In the genomic region with DNA sequence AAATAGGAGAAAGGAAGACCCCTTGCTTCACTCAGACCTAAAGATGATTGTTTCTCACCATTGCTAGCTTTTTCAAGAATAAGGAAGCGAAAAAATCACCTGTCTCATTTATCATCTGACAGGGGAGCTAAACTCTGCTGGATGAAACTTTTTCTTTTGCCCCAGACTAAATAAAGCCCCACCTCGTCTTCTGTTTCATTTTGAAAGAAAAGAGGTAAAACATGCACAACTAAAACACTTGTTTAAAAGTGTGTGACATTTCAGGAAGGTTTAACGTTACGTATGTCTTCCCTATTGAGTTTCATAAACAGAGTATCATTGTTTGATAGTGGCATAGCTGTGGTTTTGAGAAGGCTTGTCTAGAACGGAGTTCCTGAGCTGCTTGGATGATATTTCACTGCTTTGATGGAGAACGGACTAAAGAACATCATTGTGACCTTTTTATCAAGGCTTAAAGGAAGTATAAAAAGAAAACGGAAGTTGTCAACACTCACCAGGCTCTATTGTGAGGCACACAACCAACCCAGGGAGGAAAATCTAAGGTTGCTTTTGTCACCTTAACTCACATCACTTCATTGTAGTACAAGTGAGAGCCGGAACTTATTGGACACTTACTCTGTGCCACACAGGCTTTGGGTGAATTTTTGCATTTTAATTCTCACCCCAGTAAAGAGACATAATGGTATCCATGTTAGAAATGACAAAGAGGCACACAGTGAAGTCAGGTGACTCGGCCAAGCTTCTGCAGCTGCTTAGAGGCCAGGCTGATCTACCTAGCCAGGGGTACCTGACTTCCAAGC, we compare ENCODE assay signal across 10 cellular contexts. TPM values are rescaled to one million over a fixed set of nuclear protein-coding genes. Genes with fewer than 3 reads are reported as not detected.
A peak's percentile ranks its signal among the peaks of the same experiment; 100 is the strongest.
DNase-seq lines count a peak whose midpoint lies in the region; ATAC-seq and TF ChIP-seq lines count a peak whose summit lies in the region.
"Had no signal": no experiment of that assay in that cellular context is flagged by ENCODE, and none has a peak within 500 bp of the region (broad histone marks: within the 10 kb centered on the region; RNA-seq: fewer than 3 reads in every experiment).

No MANE protein-coding gene starts in this region.

- H3K9ac ChIP-seq in smooth muscle cell (ENCODE audit: low read depth) (no peak overlapping the region), mesendoderm (ENCODE audit: low read length) (no peak overlapping the region)

- no peak for TF ChIP-seq CTCF in smooth muscle cell (IDR thresholded peaks at IDR 0.05; ENCODE audit: borderline replicate concordance, insufficient read depth, poor library complexity, severe bottlenecking)

- H3K9me3 ChIP-seq in smooth muscle cell (replicated peaks; ENCODE audit: low read depth), result no peaks in the 10 kb centered on the region

- no peak overlapping the region for H3K56ac ChIP-seq in mesendoderm (ENCODE audit: low read length)

- 57% methylated on average over 9 of the region's 9 CpGs for WGBS in smooth muscle cell (ENCODE audit: low lambda C conversion rate)
- no CpG with 5 or more reads among the region's 9 CpGs for WGBS in mesendoderm (ENCODE audit: extremely low coverage, insufficient coverage, low lambda C conversion rate)

- H3K9me3 Mint-ChIP-seq in activated CD4-positive, alpha-beta T cell treated with anti-CD3 and anti-CD28 coated beads for 36 hours (ENCODE audit: low read depth), result no peaks in the 10 kb centered on the region

- CTCF ChIA-PET in activated CD4-positive, alpha-beta T cell treated with anti-CD3 and anti-CD28 coated beads for 36 hours (lab: Charles Lee), result interaction anchor here (0.9 to 1.7 kb wide), 5 partner anchors 24 to 690 kb away, joined by 3 to 4 read pairs (median 4); no protein-coding TSS in a partner anchor

- H4K20me1 ChIP-seq in smooth muscle cell (ENCODE audit: low read depth), result no peaks in the 10 kb centered on the region

- H3K27ac Mint-ChIP-seq in activated CD4-positive, alpha-beta T cell treated with anti-CD3 and anti-CD28 coated beads for 36 hours, result peak overlapping the region; percentile 99

- no peak overlapping the region for H2BK120ac ChIP-seq in mesendoderm (ENCODE audit: low read depth, low read length)

- H2BK15ac ChIP-seq in mesendoderm (replicated peaks; ENCODE audit: low read depth), result no peak overlapping the region

- no peak overlapping the region for H3K23ac ChIP-seq in mesendoderm (ENCODE audit: low read length)

- peak overlapping the region; percentile 2 for H2AFZ ChIP-seq in smooth muscle cell (ENCODE audit: low read depth)

- DNase-seq in activated CD4-positive, alpha-beta T cell treated with anti-CD3 and anti-CD28 coated beads for 36 hours, result peak; percentile 49
- no peak for DNase-seq in activated CD4-positive, alpha-beta T cell treated with anti-CD3 and anti-CD28 coated beads, Interleukin-2, amount 50 U/mL, for 4 hours
- DNase-seq in activated T-cell treated with anti-CD3 and anti-CD28 coated beads, Interleukin-2, amount 50 U/mL, for 1 hour, result peak; percentile 18
- DNase-seq in smooth muscle cell (lab: John Stamatoyannopoulos, UW; ENCODE audit: unreplicated experiment), result no peak
- no peak for DNase-seq in dedifferentiated amniotic fluid mesenchymal stem cell (ENCODE audit: extremely low spot score)
- no peak for DNase-seq in NCI-H774 (lab: John Stamatoyannopoulos, UW)
- DNase-seq in mesendoderm, result no peak

- H3K27me3 Mint-ChIP-seq in activated CD4-positive, alpha-beta T cell treated with anti-CD3 and anti-CD28 coated beads for 36 hours, result no peaks in the 10 kb centered on the region

- no peak overlapping the region for H3K18ac ChIP-seq in mesendoderm (ENCODE audit: low read length)

- no peak overlapping the region for H3K4ac ChIP-seq in mesendoderm (ENCODE audit: low read depth, low read length)

- H4K8ac ChIP-seq in mesendoderm (ENCODE audit: low read depth, low read length), result no peak overlapping the region

- H3K4me3 Mint-ChIP-seq in activated CD4-positive, alpha-beta T cell treated with anti-CD3 and anti-CD28 coated beads for 36 hours, result peak overlapping the region; percentile 65

- no peak overlapping the region for H2AK5ac ChIP-seq in mesendoderm (ENCODE audit: low read length)

- H3F3A ChIP-seq in smooth muscle cell (ENCODE audit: low read depth), result no peaks in the 10 kb centered on the region

- H3K27ac ChIP-seq in smooth muscle cell (ENCODE audit: low read depth) (peak overlapping the region; percentile 51), mesendoderm (ENCODE audit: low read depth, low read length) (no peak overlapping the region)
- H3K27ac ChIP-seq: epithelial cell of prostate had no signal

- no peak overlapping the region for H2BK5ac ChIP-seq in mesendoderm (ENCODE audit: low read length)

- H3K27me3 ChIP-seq in smooth muscle cell (ENCODE audit: low read depth) (no peaks in the 10 kb centered on the region), mesendoderm (ENCODE audit: insufficient read depth, low read length, poor library complexity) (no peaks in the 10 kb centered on the region)

- no peaks in the 10 kb centered on the region for H3K36me3 ChIP-seq in smooth muscle cell (ENCODE audit: low read depth)
- no peaks in the 10 kb centered on the region for H3K36me3 ChIP-seq in mesendoderm (ENCODE audit: control insufficient read depth, insufficient read depth, low read length)

- H3K4me2 ChIP-seq in smooth muscle cell (peak overlapping the region; percentile 80), mesendoderm (ENCODE audit: low read length) (no peak overlapping the region)

- POLR2A ChIA-PET in activated CD4-positive, alpha-beta T cell treated with anti-CD3 and anti-CD28 coated beads for 36 hours (lab: Charles Lee), result interaction anchor here (0.6 to 2.5 kb wide), 8 partner anchors 10 to 148 kb away, joined by 3 to 19 read pairs (median 4); no protein-coding TSS in a partner anchor

- H3K4me1 ChIP-seq in smooth muscle cell (ENCODE audit: low read depth) (peaks cover 12% of the 10 kb centered on the region), mesendoderm (ENCODE audit: control insufficient read depth, low read depth, low read length) (no peaks in the 10 kb centered on the region)

- H3K79me2 ChIP-seq in smooth muscle cell (ENCODE audit: low read depth) (no peaks in the 10 kb centered on the region), mesendoderm (ENCODE audit: control insufficient read depth, insufficient read depth, low read length) (no peaks in the 10 kb centered on the region)

- peak; percentile 72 for ATAC-seq in activated CD4-positive, alpha-beta T cell treated with anti-CD3 and anti-CD28 coated beads for 36 hours
- peak; percentile 76 for ATAC-seq in HG02852 (IDR thresholded peaks at IDR 0.05; ENCODE audit: unreplicated experiment)

- intact Hi-C loops in activated CD4-positive, alpha-beta T cell treated with anti-CD3 and anti-CD28 coated beads for 36 hours (cut with DNase I, micrococcal nuclease), result loop anchor here (1.0 to 2.0 kb wide), 6 partner anchors 21 to 69 kb away; no protein-coding TSS in a partner anchor

- no peak overlapping the region for H4K5ac ChIP-seq in mesendoderm (ENCODE audit: low read length)

- no peaks in the 10 kb centered on the region for H3K79me1 ChIP-seq in mesendoderm (ENCODE audit: low read length)

- H3K36me3 Mint-ChIP-seq in activated CD4-positive, alpha-beta T cell treated with anti-CD3 and anti-CD28 coated beads for 36 hours (ENCODE audit: low read depth), result peaks cover 22% of the 10 kb centered on the region

- H3K4me3 ChIP-seq in smooth muscle cell, result no peak overlapping the region
- no peak overlapping the region for H3K4me3 ChIP-seq in mesendoderm (ENCODE audit: low read length)

- peaks cover 82% of the 10 kb centered on the region for H3K4me1 Mint-ChIP-seq in activated CD4-positive, alpha-beta T cell treated with anti-CD3 and anti-CD28 coated beads for 36 hours

RNA-seq across cellular contexts. Expression of a gene that starts 29.5 kb away (rescaled TPM):
- total RNA-seq in activated CD4-positive, alpha-beta T cell treated with anti-CD3 and anti-CD28 coated beads for 36 hours, result 10 to 100 TPM; 25.9 to 43.6 TPM
- total RNA-seq in smooth muscle cell, result 6.6 and 13.7 TPM in 2 replicates
- polyA plus RNA-seq in smooth muscle cell, result 4.8 and 6.3 TPM in 2 replicates
- 0.03 TPM for polyA plus RNA-seq in mesendoderm (2013, experiment 1 of 2)
- 0.04 TPM for polyA plus RNA-seq in mesendoderm (2013, experiment 2 of 2)
- polyA plus RNA-seq: AG04450 had no signal

Comparison
In these comparisons a context has a peak if more than half of its experiments do, and no peak if none do; other contexts are left out.
1. DNase-seq: peak in activated CD4-positive, alpha-beta T cell treated with anti-CD3 and anti-CD28 coated beads for 36 hours (single experiment) and activated T-cell treated with anti-CD3 and anti-CD28 coated beads, Interleukin-2, amount 50 U/mL, for 1 hour (single experiment); none in activated CD4-positive, alpha-beta T cell treated with anti-CD3 and anti-CD28 coated beads, Interleukin-2, amount 50 U/mL, for 4 hours (0 of 2), smooth muscle cell (single experiment), dedifferentiated amniotic fluid mesenchymal stem cell (single experiment), NCI-H774 (single experiment) and mesendoderm (single experiment).